In genomic region chr2:218726004-218726574, GRCh38 we compare ENCODE assay signal across 9 cellular contexts. TPM values are rescaled to one million over a fixed set of nuclear protein-coding genes. Genes with fewer than 3 reads are reported as not detected.
"Had no signal": no experiment of that assay in that cellular context is flagged by ENCODE, and none has a peak within 500 bp of the region (broad histone marks: within the 10 kb centered on the region; RNA-seq: fewer than 3 reads in every experiment).

No MANE protein-coding gene starts in this region.

- H3K4me3 ChIP-seq: GM23248, HAP-1, K562 had no signal

- FAIRE-seq: K562 had no signal

- DNase-seq: GM23248, GOT3, H7, IMR-90 had no signal

- H3K9ac ChIP-seq: GM23248 had no signal

- H2AFZ ChIP-seq: GM23248 had no signal

- H3K27ac ChIP-seq: GM23248, HL-60 had no signal

- ATAC-seq: HCT116, K562 had no signal

RNA-seq across cellular contexts. Expression of gene CYP27A1, which starts 55.9 kb away (rescaled TPM):
- total RNA-seq: HT1080 had no signal
- polyA plus RNA-seq: K562 had no signal
